ENCODE assay signal across 8 cellular contexts in the genomic region with DNA sequence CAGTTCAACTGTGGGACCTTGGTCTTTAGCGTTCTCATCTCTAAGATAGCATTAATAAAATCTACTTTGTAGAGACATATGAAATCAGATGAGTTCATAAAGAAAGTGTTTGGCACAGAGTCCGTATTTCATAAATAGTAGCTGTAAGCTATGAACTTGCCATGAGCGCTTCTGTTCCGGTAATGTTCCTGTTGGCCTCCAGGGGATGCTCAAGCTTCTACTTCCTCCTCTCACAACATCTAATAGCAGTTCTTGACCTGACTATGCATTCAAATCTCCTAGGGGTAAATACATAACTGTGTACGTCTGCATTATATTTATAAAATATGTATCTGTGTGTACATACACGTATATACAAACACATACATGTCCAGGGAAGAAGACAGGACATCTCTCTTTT.
DNase-seq lines count a peak whose midpoint lies in the region; TF ChIP-seq lines count a peak whose summit lies in the region.
"Had no signal": no experiment of that assay in that cellular context is flagged by ENCODE, and none has a peak within 500 bp of the region (broad histone marks: within the 10 kb centered on the region; RNA-seq: fewer than 3 reads in every experiment).

No MANE protein-coding gene starts in this region.

- intact Hi-C loops in prostate gland (cut with DNase I), result no loop called here

- H3K4me3 ChIP-seq in GM12864 (ENCODE audit: low read depth, low read length) (no peak overlapping the region), cardiac fibroblast (replicated peaks in 1 of 2; ENCODE audit: low read depth in 2 of 2, low read length in 2 of 2) (no peak overlapping the region), prostate gland (no peak overlapping the region)

- no peaks in the 10 kb centered on the region for H3K36me3 ChIP-seq in prostate gland

- H3K4me1 ChIP-seq in prostate gland (replicated peaks), result no peaks in the 10 kb centered on the region

- WGBS in prostate gland, result 87% methylated on average over 6 of the region's 6 CpGs

- no peak overlapping the region for H3K27ac ChIP-seq in prostate gland

- TF ChIP-seq CTCF in GM12864 (IDR thresholded peaks at IDR 0.05; ENCODE audit: low read depth, low read length, missing control alignments), result peak; percentile 63
- TF ChIP-seq CTCF in cardiac fibroblast (IDR thresholded peaks at IDR 0.05; ENCODE audit: low read depth, low read length), result peak; percentile 24
- TF ChIP-seq CTCF in prostate gland (IDR thresholded peaks at IDR 0.05), result peak in 3 of 4 experiments; percentile 13 to 21 (median 16)

- no peaks in the 10 kb centered on the region for H3K27me3 ChIP-seq in prostate gland (replicated peaks; ENCODE audit: insufficient read depth)

- TF ChIP-seq POLR2A in prostate gland (IDR thresholded peaks at IDR 0.05), result no peak

- no peak for DNase-seq in GM12864 (ENCODE audit: low read depth)
- DNase-seq in NAMALWA (ENCODE audit: low spot score), result peak; percentile 30
- DNase-seq in cardiac fibroblast (ENCODE audit: low read depth in 2 of 2), result peak; percentile 6 to 24
- DNase-seq in prostate gland (ENCODE audit: low spot score), result no peak
- DNase-seq in stimulated activated naive CD4-positive, alpha-beta T cell treated with Interleukin-2 at 50 U/mL for 16 hours (lab: John Stamatoyannopoulos, UW), result no peak
- no peak for DNase-seq in activated naive CD4-positive, alpha-beta T cell (lab: John Stamatoyannopoulos, UW)
- DNase-seq in iPS-NIHi11 (ENCODE audit: low spot score), result no peak
- DNase-seq: NCI-H510A treated with DMSO at 0.1 percent for 48 hours had no signal

- H3K9me3 ChIP-seq in prostate gland, result no peaks in the 10 kb centered on the region

Comparison
In these comparisons a context has a peak if more than half of its experiments do, and no peak if none do; other contexts are left out.
1. DNase-seq: peak in NAMALWA (single experiment) and cardiac fibroblast (2 of 2); none in GM12864 (single experiment), prostate gland (single experiment), stimulated activated naive CD4-positive, alpha-beta T cell treated with Interleukin-2 at 50 U/mL for 16 hours (single experiment), activated naive CD4-positive, alpha-beta T cell (0 of 4) and iPS-NIHi11 (single experiment).
2. Peak in every context shown above with its lines, with median percentiles within 50 percentile points of each other: CTCF ChIP-seq.